1 cellular context compared by ENCODE assay signal in the genomic region with DNA sequence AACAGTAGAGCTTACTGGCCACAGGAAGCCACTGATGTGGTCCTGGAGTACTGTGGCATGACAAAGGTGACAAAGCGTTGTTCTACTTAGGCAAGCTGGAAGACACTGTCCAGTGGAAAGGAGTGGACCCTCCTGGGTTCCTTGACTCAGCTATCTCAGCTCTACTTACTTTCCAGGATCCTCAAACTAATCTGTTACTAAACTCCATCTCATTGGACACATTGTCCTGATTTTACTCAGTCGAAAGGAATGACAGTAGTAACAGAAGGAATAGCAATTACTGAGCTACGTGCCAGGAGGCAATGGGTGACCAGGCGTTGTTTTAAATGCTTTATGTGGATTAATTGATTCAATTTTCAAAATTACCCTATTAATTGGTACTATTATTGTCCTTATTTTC.
TF ChIP-seq lines count a peak whose summit lies in the region.

No MANE protein-coding gene starts in this region.

TF ChIP-seq in HCT116, 20 proteins besides CTCF, POLR2A, EP300 and RAD21 (continued from another document):
- TF ChIP-seq, protein P1, sequence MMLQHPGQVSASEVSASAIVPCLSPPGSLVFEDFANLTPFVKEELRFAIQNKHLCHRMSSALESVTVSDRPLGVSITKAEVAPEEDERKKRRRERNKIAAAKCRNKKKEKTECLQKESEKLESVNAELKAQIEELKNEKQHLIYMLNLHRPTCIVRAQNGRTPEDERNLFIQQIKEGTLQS (IDR thresholded peaks at IDR 0.05) = no peak
- TF ChIP-seq CBX3 (IDR thresholded peaks at IDR 0.05; ENCODE audit: low read depth) (no peak), JUND (IDR thresholded peaks at IDR 0.05) (no peak), EZH2 (IDR thresholded peaks at IDR 0.05) (no peak), ZNF274 (IDR thresholded peaks at IDR 0.05; ENCODE audit: low read depth, low read length) (no peak), CEBPB (IDR thresholded peaks at IDR 0.05; ENCODE audit: low read depth) (no peak), FOSL1 (IDR thresholded peaks at IDR 0.05; ENCODE audit: low read depth) (no peak), EZH2phosphoT487 (IDR thresholded peaks at IDR 0.05; ENCODE audit: borderline replicate concordance) (no peak)
- TF ChIP-seq, protein P2, sequence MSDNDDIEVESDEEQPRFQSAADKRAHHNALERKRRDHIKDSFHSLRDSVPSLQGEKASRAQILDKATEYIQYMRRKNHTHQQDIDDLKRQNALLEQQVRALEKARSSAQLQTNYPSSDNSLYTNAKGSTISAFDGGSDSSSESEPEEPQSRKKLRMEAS (IDR thresholded peaks at IDR 0.05) = no peak
